Comparison of ENCODE assay signal across 13 cellular contexts in the genomic region with DNA sequence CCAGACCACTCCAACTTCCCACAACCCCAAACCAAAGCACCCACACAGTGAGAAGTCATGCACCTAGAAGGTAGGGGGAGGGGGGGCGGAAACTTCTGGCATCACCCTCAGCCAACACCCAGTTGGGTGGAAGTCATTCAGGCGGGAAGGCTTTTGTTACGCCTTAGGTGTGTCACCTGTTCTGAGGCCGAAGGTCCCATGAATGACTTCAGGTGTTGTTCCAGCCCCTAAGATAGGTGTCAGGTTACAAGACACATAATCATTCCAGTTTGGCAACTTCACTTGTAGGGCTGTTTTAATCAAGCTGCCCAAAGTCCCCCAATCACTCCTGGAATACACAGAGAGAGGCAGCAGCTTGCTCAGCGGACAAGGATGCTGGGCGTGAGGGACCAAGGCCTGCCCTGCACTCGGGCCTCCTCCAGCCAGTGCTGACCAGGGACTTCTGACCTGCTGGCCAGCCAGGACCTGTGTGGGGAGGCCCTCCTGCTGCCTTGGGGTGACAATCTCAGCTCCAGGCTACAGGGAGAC. TPM values are rescaled to one million over a fixed set of nuclear protein-coding genes. Genes with fewer than 3 reads are reported as not detected.
DNase-seq lines count a peak whose midpoint lies in the region; ATAC-seq and TF ChIP-seq lines count a peak whose summit lies in the region.
"Had no signal": no experiment of that assay in that cellular context is flagged by ENCODE, and none has a peak within 500 bp of the region (broad histone marks: within the 10 kb centered on the region; RNA-seq: fewer than 3 reads in every experiment).

A gene with protein sequence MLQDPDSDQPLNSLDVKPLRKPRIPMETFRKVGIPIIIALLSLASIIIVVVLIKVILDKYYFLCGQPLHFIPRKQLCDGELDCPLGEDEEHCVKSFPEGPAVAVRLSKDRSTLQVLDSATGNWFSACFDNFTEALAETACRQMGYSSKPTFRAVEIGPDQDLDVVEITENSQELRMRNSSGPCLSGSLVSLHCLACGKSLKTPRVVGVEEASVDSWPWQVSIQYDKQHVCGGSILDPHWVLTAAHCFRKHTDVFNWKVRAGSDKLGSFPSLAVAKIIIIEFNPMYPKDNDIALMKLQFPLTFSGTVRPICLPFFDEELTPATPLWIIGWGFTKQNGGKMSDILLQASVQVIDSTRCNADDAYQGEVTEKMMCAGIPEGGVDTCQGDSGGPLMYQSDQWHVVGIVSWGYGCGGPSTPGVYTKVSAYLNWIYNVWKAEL (plus strand): TSS at position 325 of the 528 bp plus-strand sequence. CDS start 225 bp downstream, outside the sequence.

- H3K4me3 Mint-ChIP-seq in progenitor cell of endocrine pancreas (ENCODE audit: low read depth), result peak within 1 kb of the TSS; percentile 41
- H3K4me3 Mint-ChIP-seq: naive thymus-derived CD4-positive, alpha-beta T cell had no signal

- ATAC-seq in HG03469 (IDR thresholded peaks at IDR 0.05; ENCODE audit: unreplicated experiment) (no peak), GM21360 (IDR thresholded peaks at IDR 0.05; ENCODE audit: unreplicated experiment) (no peak)
- ATAC-seq: naive thymus-derived CD4-positive, alpha-beta T cell had no signal

- H3K14ac ChIP-seq in trophoblast cell (ENCODE audit: low read length), result no peak within 1 kb of the TSS

- no peak within 1 kb of the TSS for H3K27ac ChIP-seq in trophoblast cell (ENCODE audit: low read depth, low read length)

- H3K4me3 ChIP-seq in H7 (ENCODE audit: insufficient read depth, low read depth, low read length), result no peak within 1 kb of the TSS
- peak within 1 kb of the TSS; percentile 37 for H3K4me3 ChIP-seq in epithelial cell of proximal tubule (ENCODE audit: low read depth, low read length)
- H3K4me3 ChIP-seq in trophoblast cell (ENCODE audit: low read depth, low read length), result no peak within 1 kb of the TSS

- H3K27ac Mint-ChIP-seq in progenitor cell of endocrine pancreas, result peak within 1 kb of the TSS; percentile 94
- H3K27ac Mint-ChIP-seq: CD4-positive, alpha-beta memory T cell; naive thymus-derived CD4-positive, alpha-beta T cell had no signal

- H3K23ac ChIP-seq in trophoblast cell (ENCODE audit: low read length), result no peak within 1 kb of the TSS

- H3K36me3 Mint-ChIP-seq in progenitor cell of endocrine pancreas (ENCODE audit: insufficient read depth), result no peaks in the 10 kb centered on the region
- H3K36me3 Mint-ChIP-seq: CD4-positive, alpha-beta memory T cell; naive thymus-derived CD4-positive, alpha-beta T cell had no signal

- no peak within 1 kb of the TSS for H4K12ac ChIP-seq in trophoblast cell (ENCODE audit: low read depth, low read length)

- H3K18ac ChIP-seq in trophoblast cell (ENCODE audit: low read length), result no peak within 1 kb of the TSS

- no peak within 1 kb of the TSS for H2BK120ac ChIP-seq in trophoblast cell (ENCODE audit: insufficient read depth, low read length, poor library complexity)

- no peak within 1 kb of the TSS for H3K4ac ChIP-seq in trophoblast cell (ENCODE audit: low read depth, low read length)

- DNase-seq in H7 (peak; percentile 66), NCI-H510A (lab: John Stamatoyannopoulos, UW) (peak; percentile 92), epithelial cell of proximal tubule (ENCODE audit: low read depth) (no peak), progenitor cell of endocrine pancreas (ENCODE audit: low spot score, unreplicated experiment) (peak; percentile 15), trophoblast cell (no peak)
- DNase-seq in activated naive CD4-positive, alpha-beta T cell treated with anti-CD3 and anti-CD28 coated beads, Interleukin-2, amount 50 U/mL, for 16 hours, result no peak
- DNase-seq: activated CD8-positive, alpha-beta memory T cell treated with anti-CD3 and anti-CD28 coated beads, Interleukin-2, amount 50 U/mL, for 4 hours; CD4-positive, alpha-beta memory T cell; naive thymus-derived CD4-positive, alpha-beta T cell; OCI-M1 had no signal

- no peak within 1 kb of the TSS for H3K9ac ChIP-seq in trophoblast cell (ENCODE audit: low read length)

- no peak within 1 kb of the TSS for H2AFZ ChIP-seq in trophoblast cell (ENCODE audit: insufficient read depth, low read length, poor library complexity)

- H3K36me3 ChIP-seq in H7 (replicated peaks; ENCODE audit: control insufficient read depth, insufficient read depth, low read length), result no peaks in the 10 kb centered on the region
- no peaks in the 10 kb centered on the region for H3K36me3 ChIP-seq in trophoblast cell (ENCODE audit: control insufficient read depth in 1 of 2, insufficient read depth in 2 of 2, low read length in 2 of 2)

- H3K27me3 ChIP-seq in H7 (ENCODE audit: control insufficient read depth, insufficient read depth, low read length), result no peaks in the 10 kb centered on the region
- no peaks in the 10 kb centered on the region for H3K27me3 ChIP-seq in trophoblast cell (ENCODE audit: insufficient read depth, low read length)

- H3K4me1 ChIP-seq in trophoblast cell (ENCODE audit: control insufficient read depth in 1 of 2, insufficient read depth in 2 of 2, low read length in 2 of 2), result peaks cover 21 to 22% of the 10 kb centered on the region in 2 experiments

- H3K4me1 Mint-ChIP-seq in progenitor cell of endocrine pancreas (ENCODE audit: low read depth), result peaks cover 22% of the 10 kb centered on the region

- H2BK5ac ChIP-seq in trophoblast cell (ENCODE audit: low read depth, low read length, poor library complexity), result no peak within 1 kb of the TSS

- no peaks in the 10 kb centered on the region for H3K79me2 ChIP-seq in trophoblast cell (ENCODE audit: control insufficient read depth, insufficient read depth, low read length, poor library complexity)

- H3K9me3 Mint-ChIP-seq in progenitor cell of endocrine pancreas (ENCODE audit: low read depth), result peaks cover 5% of the 10 kb centered on the region
- H3K9me3 Mint-ChIP-seq: CD4-positive, alpha-beta memory T cell had no signal

- H3K4me2 ChIP-seq in trophoblast cell (ENCODE audit: low read length), result no peak within 1 kb of the TSS

- H3K9me3 ChIP-seq in trophoblast cell (ENCODE audit: insufficient read depth, low read depth, low read length), result no peaks in the 10 kb centered on the region

- peaks cover 17% of the 10 kb centered on the region for H3K27me3 Mint-ChIP-seq in progenitor cell of endocrine pancreas

- no peak within 1 kb of the TSS for H4K91ac ChIP-seq in trophoblast cell (ENCODE audit: low read depth, low read length)

- no peak within 1 kb of the TSS for H4K8ac ChIP-seq in trophoblast cell (ENCODE audit: low read depth, low read length)

- H2AK5ac ChIP-seq in trophoblast cell (ENCODE audit: low read length), result no peak within 1 kb of the TSS

- WGBS in trophoblast cell (ENCODE audit: extremely low coverage, insufficient coverage, insufficient read length), result no CpG with 5 or more reads among the region's 7 CpGs

- H2BK12ac ChIP-seq in trophoblast cell (ENCODE audit: low read length), result no peak within 1 kb of the TSS

- TF ChIP-seq CTCF in epithelial cell of proximal tubule (conservative IDR thresholded peaks at IDR 0.05; ENCODE audit: low read depth, low read length) (no peak), progenitor cell of endocrine pancreas (IDR thresholded peaks at IDR 0.05; ENCODE audit: unreplicated experiment) (no peak)

- no peaks in the 10 kb centered on the region for H3K79me1 ChIP-seq in trophoblast cell (ENCODE audit: low read length)

RNA-seq across cellular contexts. Expression of the gene that starts here (rescaled TPM):
- 0.38 TPM in 1 of 2 replicates, not detected in the other for total RNA-seq in H7 (2014; rRNA removed; shearing (Covaris generic))
- total RNA-seq in epithelial cell of proximal tubule (13.3 and 26.6 TPM in 2 replicates), progenitor cell of endocrine pancreas (11.3 and 12.1 TPM in 2 replicates)
- polyA plus RNA-seq in trophoblast cell (2013), result 0.48 and 0.65 TPM in 2 replicates
- total RNA-seq: M059J; naive thymus-derived CD4-positive, alpha-beta T cell had no signal
- polyA plus RNA-seq: CD4-positive, alpha-beta memory T cell; naive thymus-derived CD4-positive, alpha-beta T cell had no signal

Comparison
In these comparisons a context has a peak if more than half of its experiments do, and no peak if none do; other contexts are left out.
1. Peak in DNase-seq in H7; RNA of the gene not detected or under 1 TPM.
2. DNase-seq: peak in NCI-H510A (single experiment) and progenitor cell of endocrine pancreas (single experiment); none in epithelial cell of proximal tubule (single experiment), activated naive CD4-positive, alpha-beta T cell treated with anti-CD3 and anti-CD28 coated beads, Interleukin-2, amount 50 U/mL, for 16 hours (single experiment) and trophoblast cell (0 of 2).